10 cellular contexts compared by ENCODE assay signal in genomic region chr3:101780661-101781060, GRCh38.
DNase-seq lines count a peak whose midpoint lies in the region; ATAC-seq and TF ChIP-seq lines count a peak whose summit lies in the region.
"Had no signal": no experiment of that assay in that cellular context is flagged by ENCODE, and none has a peak within 500 bp of the region (broad histone marks: within the 10 kb centered on the region; RNA-seq: fewer than 3 reads in every experiment).

No MANE protein-coding gene starts in this region.

- ATAC-seq in GM21381 (IDR thresholded peaks at IDR 0.05; ENCODE audit: unreplicated experiment) (no peak), HG03280 (IDR thresholded peaks at IDR 0.05; ENCODE audit: unreplicated experiment) (no peak), HG03045 (IDR thresholded peaks at IDR 0.05; ENCODE audit: unreplicated experiment) (no peak)

- H3K4me1 ChIP-seq in BLaER1 treated with 17β-estradiol and CSF1 and Interleukin-3, amounts not matched to agents 10 nM and 100 nM, result peaks cover 26 to 47% (median 31%) of the 10 kb centered on the region in 10 experiments
- H3K4me1 ChIP-seq in HUES6 (ENCODE audit: control insufficient read depth, insufficient read depth, low read length), result peaks cover 25% of the 10 kb centered on the region

- H3K27ac ChIP-seq in BLaER1 treated with 17β-estradiol and CSF1 and Interleukin-3, amounts not matched to agents 10 nM and 100 nM, result peak overlapping the region in 1 of 11 experiments; percentile 29; a peak in 1 of 22 replicates
- 0 out of 2 replicates have a peak overlapping the region, but pooled peaks have one; percentile 28 for H3K27ac ChIP-seq in HUES6 (ENCODE audit: low read depth, low read length)
- H3K27ac ChIP-seq in brain microvascular endothelial cell, result peak overlapping the region; percentile 49
- H3K27ac ChIP-seq: HL-60 had no signal

- peak overlapping the region in 2 of 10 experiments; percentile 73 to 81; a peak in 2 of 20 replicates for H3K4me3 ChIP-seq in BLaER1 treated with 17β-estradiol and CSF1 and Interleukin-3, amounts not matched to agents 10 nM and 100 nM
- peak overlapping the region; percentile 78; the same call in 1 of the 2 replicates for H3K4me3 ChIP-seq in HUES6 (ENCODE audit: low read depth, low read length)
- peak overlapping the region; percentile 93 for H3K4me3 ChIP-seq in brain microvascular endothelial cell (ENCODE audit: low read depth, low read length)

- in situ Hi-C loops in brain microvascular endothelial cell (cut with HindIII; ENCODE audit: low pct_ligation_motif_present, low sequenced_read_pairs), result no loop called here

- DNase-seq in brain microvascular endothelial cell (peak; percentile 74), midbrain (lab: John Stamatoyannopoulos, UW) (peak; percentile 39), NCI-H1417 treated with DMSO at 0.1 percent for 48 hours (lab: John Stamatoyannopoulos, UW) (no peak)
- DNase-seq: left cardiac atrium had no signal

- no peaks in the 10 kb centered on the region for H3K27me3 ChIP-seq in BLaER1 treated with 17β-estradiol and CSF1 and Interleukin-3, amounts not matched to agents 10 nM and 100 nM
- H3K27me3 ChIP-seq in HUES6 (ENCODE audit: control insufficient read depth, insufficient read depth, low read length), result peaks cover 9% of the 10 kb centered on the region; the same call in 1 of the 2 replicates
- H3K27me3 ChIP-seq in brain microvascular endothelial cell (replicated peaks), result no peaks in the 10 kb centered on the region

- TF ChIP-seq CTCF in brain microvascular endothelial cell (IDR thresholded peaks at IDR 0.05; ENCODE audit: low read depth, low read length, missing control alignments), result no peak

- peaks cover 27 to 37% (median 33%) of the 10 kb centered on the region in 11 experiments for H3K36me3 ChIP-seq in BLaER1 treated with 17β-estradiol and CSF1 and Interleukin-3, amounts not matched to agents 10 nM and 100 nM
- H3K36me3 ChIP-seq in HUES6 (ENCODE audit: control insufficient read depth, insufficient read depth, low read length) (peaks cover 25% of the 10 kb centered on the region), brain microvascular endothelial cell (replicated peaks) (peaks cover 21% of the 10 kb centered on the region)

- peaks cover 0 to 10% (median 0%) of the 10 kb centered on the region in 11 experiments; a peak in 2 of 22 replicates for H4K20me1 ChIP-seq in BLaER1 treated with 17β-estradiol and CSF1 and Interleukin-3, amounts not matched to agents 10 nM and 100 nM

- 0 out of 22 replicates have a peak overlapping the region, but pooled peaks of 1 of the 11 experiments have one; percentile 86 for H3K9ac ChIP-seq in BLaER1 treated with 17β-estradiol and CSF1 and Interleukin-3, amounts not matched to agents 10 nM and 100 nM
- peak overlapping the region; percentile 51 for H3K9ac ChIP-seq in HUES6 (ENCODE audit: low read length)

- H3K4me2 ChIP-seq in BLaER1 treated with 17β-estradiol and CSF1 and Interleukin-3, amounts not matched to agents 10 nM and 100 nM, result peak overlapping the region; percentile 84 to 96 (median 88)

- H3K9me3 ChIP-seq in BLaER1 treated with 17β-estradiol and CSF1 and Interleukin-3, amounts not matched to agents 10 nM and 100 nM (replicated peaks in 1 of 11), result no peaks in the 10 kb centered on the region
- H3K9me3 ChIP-seq in HUES6 (ENCODE audit: control insufficient read depth, insufficient read depth, low read depth, low read length), result no peaks in the 10 kb centered on the region
